1 cellular context compared by ENCODE assay signal in genomic region chr6:125215252-125215819, GRCh38.
TF ChIP-seq lines count a peak whose summit lies in the region.

No MANE protein-coding gene starts in this region.

TF ChIP-seq in K562, 482 proteins besides CTCF, POLR2A, EP300 and RAD21 (continued from another document):
- no peak for TF ChIP-seq RNF219 (CRISPR knock-in tag; IDR thresholded peaks at IDR 0.05)
- 0 out of 2 replicates have a peak, but pooled peaks have one; percentile 21 for TF ChIP-seq HMBOX1 (IDR thresholded peaks at IDR 0.05)
